21 cellular contexts compared by ENCODE assay signal in genomic region chr1:27858949-27859576, GRCh38. TPM values are rescaled to one million over a fixed set of nuclear protein-coding genes. Genes with fewer than 3 reads are reported as not detected.
A peak's percentile ranks its signal among the peaks of the same experiment; 100 is the strongest.
DNase-seq lines count a peak whose midpoint lies in the region; ATAC-seq and TF ChIP-seq lines count a peak whose summit lies in the region.
"Had no signal": no experiment of that assay in that cellular context is flagged by ENCODE, and none has a peak within 500 bp of the region (broad histone marks: within the 10 kb centered on the region; RNA-seq: fewer than 3 reads in every experiment).

No MANE protein-coding gene starts in this region.

- no peaks in the 10 kb centered on the region for H3K9me2 ChIP-seq in MM.1S (replicated peaks; ENCODE audit: insufficient read depth, low read length)

- no peaks in the 10 kb centered on the region for H4K20me1 ChIP-seq in neural progenitor cell (ENCODE audit: low read depth)
- H4K20me1 ChIP-seq in MM.1S (ENCODE audit: insufficient read depth, low read length), result no peaks in the 10 kb centered on the region

- H3K27me3 Mint-ChIP-seq in MCF 10A (ENCODE audit: insufficient read depth, unreplicated experiment), result no peaks in the 10 kb centered on the region
- no peaks in the 10 kb centered on the region for H3K27me3 Mint-ChIP-seq in chondrocyte (ENCODE audit: low read depth)
- peaks cover 6% of the 10 kb centered on the region for H3K27me3 Mint-ChIP-seq in neural progenitor cell (ENCODE audit: insufficient read depth, low read depth)
- peaks cover 13% of the 10 kb centered on the region for H3K27me3 Mint-ChIP-seq in Calu3 (ENCODE audit: unreplicated experiment)
- H3K27me3 Mint-ChIP-seq: activated B cell treated with CpG ODN at 0.5 μM for 24 hours had no signal

- H3K27ac ChIP-seq in breast epithelium, result no peak overlapping the region
- H3K27ac ChIP-seq in neural progenitor cell, result no peak overlapping the region
- H3K27ac ChIP-seq in MM.1S (ENCODE audit: low read length), result no peak overlapping the region
- H3K27ac ChIP-seq: uterus had no signal

- H3F3A ChIP-seq in neural progenitor cell (ENCODE audit: low read depth) (no peaks in the 10 kb centered on the region), MM.1S (ENCODE audit: insufficient read depth, low read length) (no peaks in the 10 kb centered on the region)

- H3K4me1 ChIP-seq in breast epithelium (no peaks in the 10 kb centered on the region), neural progenitor cell (no peaks in the 10 kb centered on the region), MM.1S (ENCODE audit: low read length) (no peaks in the 10 kb centered on the region)
- H3K4me1 ChIP-seq: uterus had no signal

- no peak overlapping the region for H3K4me3 ChIP-seq in breast epithelium
- no peak overlapping the region for H3K4me3 ChIP-seq in neural progenitor cell
- no peak overlapping the region for H3K4me3 ChIP-seq in MM.1S (ENCODE audit: low read length)
- H3K4me3 ChIP-seq: gastrocnemius medialis, left lung, uterus had no signal

- H3K4me1 Mint-ChIP-seq in MCF 10A (ENCODE audit: insufficient read depth, unreplicated experiment) (peaks cover 24% of the 10 kb centered on the region), chondrocyte (ENCODE audit: low read depth) (peaks cover 12% of the 10 kb centered on the region), neural progenitor cell (peaks cover 21% of the 10 kb centered on the region), Calu3 (ENCODE audit: low read depth, unreplicated experiment) (no peaks in the 10 kb centered on the region)

- POLR2A ChIA-PET in MCF 10A (lab: Yijun Ruan, JAX), result interaction anchor here (0.6 to 1.6 kb wide), 2 partner anchors 121 to 232 kb away, joined by 3 to 10 read pairs; no protein-coding TSS in a partner anchor

- H3K36me3 ChIP-seq in breast epithelium (no peaks in the 10 kb centered on the region), neural progenitor cell (no peaks in the 10 kb centered on the region), MM.1S (replicated peaks; ENCODE audit: insufficient read depth, low read length) (no peaks in the 10 kb centered on the region)
- H3K36me3 ChIP-seq: esophagus squamous epithelium, gastrocnemius medialis, left lung, uterus had no signal

- no peak overlapping the region for H3K4me2 ChIP-seq in neural progenitor cell
- H3K4me2 ChIP-seq in MM.1S (ENCODE audit: low read depth, low read length), result no peak overlapping the region

- no peaks in the 10 kb centered on the region for H3K9me3 ChIP-seq in breast epithelium
- no peaks in the 10 kb centered on the region for H3K9me3 ChIP-seq in neural progenitor cell (ENCODE audit: low read depth)
- H3K9me3 ChIP-seq in MM.1S (replicated peaks; ENCODE audit: insufficient read depth, low read length), result no peaks in the 10 kb centered on the region
- H3K9me3 ChIP-seq: esophagus squamous epithelium, gastrocnemius medialis, left lung, uterus had no signal

- no peaks in the 10 kb centered on the region for H3K79me2 ChIP-seq in neural progenitor cell (ENCODE audit: low read depth)
- no peaks in the 10 kb centered on the region for H3K79me2 ChIP-seq in MM.1S (ENCODE audit: low read length)

- H3K27me3 ChIP-seq in breast epithelium (no peaks in the 10 kb centered on the region), neural progenitor cell (no peaks in the 10 kb centered on the region), MM.1S (replicated peaks; ENCODE audit: insufficient read depth, low read length) (no peaks in the 10 kb centered on the region)
- H3K27me3 ChIP-seq: esophagus squamous epithelium, gastrocnemius medialis, left lung, uterus had no signal

- H3K9me3 Mint-ChIP-seq in MCF 10A (ENCODE audit: unreplicated experiment) (no peaks in the 10 kb centered on the region), chondrocyte (ENCODE audit: low read depth) (no peaks in the 10 kb centered on the region), neural progenitor cell (no peaks in the 10 kb centered on the region), Calu3 (ENCODE audit: low read depth, unreplicated experiment) (no peaks in the 10 kb centered on the region)
- H3K9me3 Mint-ChIP-seq: activated B cell treated with CpG ODN at 0.5 μM for 24 hours, nephron progenitor cell had no signal

- H3K36me3 Mint-ChIP-seq in MCF 10A (ENCODE audit: insufficient read depth, unreplicated experiment) (peaks cover 6% of the 10 kb centered on the region), chondrocyte (ENCODE audit: low read depth) (no peaks in the 10 kb centered on the region), neural progenitor cell (no peaks in the 10 kb centered on the region), Calu3 (ENCODE audit: insufficient read depth, unreplicated experiment) (no peaks in the 10 kb centered on the region)

- DNase-seq in MCF 10A (ENCODE audit: unreplicated experiment), result no peak
- DNase-seq in breast epithelium (ENCODE audit: low spot score in 2 of 2), result no peak
- peak; percentile 68 for DNase-seq in chondrocyte (ENCODE audit: low spot score)
- DNase-seq in neural progenitor cell (ENCODE audit: low spot score), result no peak
- no peak for DNase-seq in omental fat pad (ENCODE audit: low spot score)
- DNase-seq in MM.1S, result no peak
- DNase-seq in Calu3, result no peak
- DNase-seq: activated B cell treated with CpG ODN at 0.5 μM for 24 hours; activated CD4-positive, alpha-beta T cell treated with anti-CD3 and anti-CD28 coated beads, Interleukin-2, amount 50 U/mL, for 48 hours; esophagus squamous epithelium; gastrocnemius medialis; hippocampal formation; KBM-7; NCI-H1436; NCI-H510A; nephron progenitor cell; NK-92 treated with Interleukin-12 subunit alpha and Interleukin-12 subunit beta, amount 100 ng/mL, for 24 hours; stimulated activated CD4-positive, alpha-beta T cell treated with anti-CD3 and anti-CD28 coated beads, Interleukin-1b, Interleukin-23, amount 100 ng/mL, for 48 hours; uterus had no signal

- H2AFZ ChIP-seq in neural progenitor cell (replicated peaks), result peak overlapping the region; percentile 47
- H2AFZ ChIP-seq in MM.1S (ENCODE audit: low read length), result no peak overlapping the region

- H3K9ac ChIP-seq in neural progenitor cell (no peak overlapping the region), MM.1S (ENCODE audit: low read length) (no peak overlapping the region)

- CTCF ChIA-PET in MCF 10A (lab: Yijun Ruan, JAX), result interaction anchor here (0.6 to 6.1 kb wide), 5 partner anchors 18 to 129 kb away, joined by 3 to 74 read pairs (median 4); no protein-coding TSS in a partner anchor
- CTCF ChIA-PET in Calu3 (lab: Charles Lee), result no interaction called here

- no peak for TF ChIP-seq CTCF in MCF 10A (IDR thresholded peaks at IDR 0.05; ENCODE audit: unreplicated experiment)
- TF ChIP-seq CTCF in breast epithelium (IDR thresholded peaks at IDR 0.05), result no peak
- TF ChIP-seq CTCF in chondrocyte (IDR thresholded peaks at IDR 0.05), result no peak
- no peak for TF ChIP-seq CTCF in neural progenitor cell (IDR thresholded peaks at IDR 0.05)
- TF ChIP-seq CTCF in omental fat pad (IDR thresholded peaks at IDR 0.05), result no peak
- no peak for TF ChIP-seq CTCF in MM.1S (IDR thresholded peaks at IDR 0.05; ENCODE audit: low read length)
- no peak for TF ChIP-seq CTCF in Calu3 (IDR thresholded peaks at IDR 0.05; ENCODE audit: unreplicated experiment)

- ATAC-seq in GM18868 (IDR thresholded peaks at IDR 0.05; ENCODE audit: unreplicated experiment) (no peak), omental fat pad (ENCODE audit: low FRiP score) (no peak)

- BruUV-seq in MCF 10A (replicated peaks; lab: Mats Ljungman, UMichigan), result no TSS peak
- no TSS peak for BruUV-seq in Calu3 (replicated peaks; lab: Mats Ljungman, UMichigan)

- no peak overlapping the region for H3K4me3 Mint-ChIP-seq in MCF 10A (ENCODE audit: unreplicated experiment)
- H3K4me3 Mint-ChIP-seq in chondrocyte (ENCODE audit: unreplicated experiment), result no peak overlapping the region
- H3K4me3 Mint-ChIP-seq in neural progenitor cell, result no peak overlapping the region
- H3K4me3 Mint-ChIP-seq in Calu3 (ENCODE audit: low read depth, unreplicated experiment), result no peak overlapping the region
- H3K4me3 Mint-ChIP-seq: activated B cell treated with CpG ODN at 0.5 μM for 24 hours, nephron progenitor cell had no signal

- no peak for TF ChIP-seq POLR2A in breast epithelium (IDR thresholded peaks at IDR 0.05)

- intact Hi-C loops in MCF 10A (cut with micrococcal nuclease), result loop anchor here (2.0 to 5.0 kb wide), 5 partner anchors 46 to 348 kb away; partner anchors contain the start of gene XKR8
- intact Hi-C loops in breast epithelium (cut with DNase I; ENCODE audit: low total_unique reads), result no loop called here
- intact Hi-C loops in Calu3 (cut with micrococcal nuclease; ENCODE audit: unreplicated experiment), result loop anchor here (2.0 kb wide), 1 partner anchor 120 kb away; no protein-coding TSS in a partner anchor

- H3K27ac Mint-ChIP-seq in MCF 10A (ENCODE audit: low read depth, unreplicated experiment) (peak overlapping the region; percentile 84), chondrocyte (ENCODE audit: unreplicated experiment) (no peak overlapping the region), neural progenitor cell (peak overlapping the region; percentile 72), Calu3 (ENCODE audit: unreplicated experiment) (no peak overlapping the region)
- H3K27ac Mint-ChIP-seq: activated B cell treated with CpG ODN at 0.5 μM for 24 hours had no signal

RNA-seq across cellular contexts. Expression of gene THEMIS2, which starts 13.3 kb away (rescaled TPM):
- total RNA-seq in MCF 10A (2022) (1.5 and 1.7 TPM in 2 replicates), breast epithelium (10 to 100 TPM; 22.0 to 52.0 (median 25.6) TPM), chondrocyte (1.2 to 3.9 TPM (median 1.6 TPM) in 3 replicates), neural progenitor cell (ENCODE audit: low replicate concordance) (1.7 and 6.7 TPM in 2 replicates), omental fat pad (100 to 1,000 TPM in 1 of 4 donors, 10 to 100 TPM in 3; 50.2 to 103 (median 77.0) TPM), Calu3 (2022) (5.9 and 11.3 TPM in 2 replicates)

RNA-seq across cellular contexts. Expression of gene PPP1R8, which starts 28.5 kb away (rescaled TPM):
- 48.6 and 51.1 TPM in 2 replicates for total RNA-seq in MCF 10A (2022)
- total RNA-seq in breast epithelium, result 10 to 100 TPM; 36.1 to 43.5 (median 37.9) TPM
- 39.7 to 42.9 TPM (median 41.7 TPM) in 3 replicates for total RNA-seq in chondrocyte
- 61.2 and 66.3 TPM in 2 replicates for total RNA-seq in neural progenitor cell (ENCODE audit: low replicate concordance)
- 10 to 100 TPM; 24.6 to 43.7 (median 33.5) TPM for total RNA-seq in omental fat pad
- total RNA-seq in Calu3 (2022), result 29.6 and 34.3 TPM in 2 replicates

RNA-seq across cellular contexts. Expression of gene RPA2, which starts 55.3 kb away (rescaled TPM):
- 22.3 and 25.7 TPM in 2 replicates for total RNA-seq in MCF 10A (2022)
- 10 to 100 TPM; 35.8 to 42.3 (median 39.0) TPM for total RNA-seq in breast epithelium
- total RNA-seq in chondrocyte, result 15.1 to 24.8 TPM (median 15.5 TPM) in 3 replicates
- total RNA-seq in neural progenitor cell (ENCODE audit: low replicate concordance), result 94.3 and 97.0 TPM in 2 replicates
- total RNA-seq in omental fat pad, result 10 to 100 TPM; 14.9 to 32.6 (median 19.9) TPM
- total RNA-seq in Calu3 (2022), result 19.1 and 24.0 TPM in 2 replicates

Comparison
In these comparisons a context has a peak if more than half of its experiments do, and no peak if none do; other contexts are left out.
1. H3K27ac Mint-ChIP-seq: peak in MCF 10A (single experiment) and neural progenitor cell (single experiment); none in chondrocyte (single experiment) and Calu3 (single experiment).